In the genomic region with DNA sequence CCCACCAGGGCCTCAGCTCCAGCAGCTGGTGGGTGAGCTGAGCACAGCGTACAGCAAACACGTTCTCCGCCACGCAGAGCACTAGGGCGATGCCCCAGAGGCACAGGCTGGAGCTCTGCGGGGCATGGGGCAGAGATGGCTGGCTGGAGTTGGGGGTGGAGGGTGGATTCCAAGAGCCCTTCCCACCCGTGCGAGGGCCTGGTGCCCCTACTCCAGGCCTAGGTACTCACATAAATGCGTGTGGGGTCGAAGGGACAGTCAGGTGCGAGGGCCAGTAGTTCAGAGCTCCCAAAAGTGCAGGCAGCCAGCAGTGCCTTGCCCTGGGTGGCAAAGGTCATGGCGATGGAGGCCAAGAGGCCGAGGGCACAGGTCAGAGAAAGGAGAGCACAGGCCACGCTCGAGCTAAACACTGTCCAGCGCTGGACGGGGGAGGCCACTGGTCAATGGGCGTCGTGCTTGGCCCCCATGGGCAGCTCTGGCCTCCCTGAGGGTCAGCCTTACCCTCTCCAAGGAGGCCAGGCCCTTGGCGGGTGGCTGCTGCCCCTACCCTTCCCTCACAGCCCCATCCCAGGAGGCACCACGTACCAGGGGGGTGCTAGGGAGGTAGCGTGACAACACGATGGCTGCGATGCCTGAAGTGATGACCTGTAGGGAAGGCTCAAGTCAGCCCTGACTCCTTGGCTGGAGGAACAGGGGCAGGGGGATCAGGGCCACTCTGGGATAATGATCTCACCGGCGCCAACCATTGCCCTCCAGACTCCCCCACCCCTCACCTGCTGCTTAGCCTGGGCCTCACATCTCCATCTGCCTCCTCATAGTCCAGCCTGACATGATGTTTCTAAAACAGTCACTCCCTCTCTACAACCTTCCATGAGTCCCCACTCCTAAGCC, we compare ENCODE assay signal across 20 cellular contexts. TPM values are rescaled to one million over a fixed set of nuclear protein-coding genes. Genes with fewer than 3 reads are reported as not detected.
"Had no signal": no experiment of that assay in that cellular context is flagged by ENCODE, and none has a peak within 500 bp of the region (broad histone marks: within the 10 kb centered on the region; RNA-seq: fewer than 3 reads in every experiment).

No MANE protein-coding gene starts in this region.

- H3K4me3 Mint-ChIP-seq: activated CD8-positive, alpha-beta memory T cell treated with anti-CD3 and anti-CD28 coated beads, Interleukin-2, amount 10 ng/mL, durations not matched to agents 7 days and 5 days; activated T-cell treated with anti-CD3 and anti-CD28 coated beads, Interleukin-2, amount 50 U/mL, for 4 hours; dendritic cell treated with granulocyte-macrophage colony-stimulating factor and Interleukin-4, amounts not matched to agents 40 ng/mL and 50 ng/mL, for 4 days; effector memory CD8-positive, alpha-beta T cell; stimulated activated memory B cell treated with anti-CD40 and anti-IgM and Interleukin-4, amounts not matched to agents 10 μg/mL and 1 μg/mL and 100 μg/mL, for 72 hours had no signal

- H3K36me3 Mint-ChIP-seq: activated CD8-positive, alpha-beta memory T cell treated with anti-CD3 and anti-CD28 coated beads, Interleukin-2, amount 10 ng/mL, durations not matched to agents 7 days and 5 days had no signal

- H3K4me3 ChIP-seq: adrenal gland, body of pancreas, mucosa of descending colon, ovary, SK-N-MC, tibial nerve had no signal

- H3K27ac Mint-ChIP-seq: activated CD8-positive, alpha-beta memory T cell treated with anti-CD3 and anti-CD28 coated beads, Interleukin-2, amount 10 ng/mL, durations not matched to agents 7 days and 5 days; dendritic cell treated with granulocyte-macrophage colony-stimulating factor and Interleukin-4, amounts not matched to agents 40 ng/mL and 50 ng/mL, for 4 days; effector memory CD8-positive, alpha-beta T cell; stimulated activated memory B cell treated with anti-CD40 and anti-IgM and Interleukin-4, amounts not matched to agents 10 μg/mL and 1 μg/mL and 100 μg/mL, for 72 hours had no signal

- H3K9me3 Mint-ChIP-seq: activated T-cell treated with anti-CD3 and anti-CD28 coated beads, Interleukin-2, amount 50 U/mL, for 4 hours; dendritic cell treated with granulocyte-macrophage colony-stimulating factor and Interleukin-4, amounts not matched to agents 40 ng/mL and 50 ng/mL, for 4 days; effector memory CD8-positive, alpha-beta T cell; stimulated activated memory B cell treated with anti-CD40 and anti-IgM and Interleukin-4, amounts not matched to agents 10 μg/mL and 1 μg/mL and 100 μg/mL, for 72 hours had no signal

- H3K9me3 ChIP-seq: adrenal gland, body of pancreas, mucosa of descending colon, ovary, tibial nerve had no signal

- H3K27me3 ChIP-seq: body of pancreas, ovary had no signal

- DNase-seq: activated CD4-positive, alpha-beta T cell treated with anti-CD3 and anti-CD28 coated beads, Interleukin-2, amount 50 U/mL, for 4 hours; activated CD4-positive, CD25-positive, alpha-beta regulatory T cell treated with anti-CD3 and anti-CD28 coated beads, Interleukin-2, amount 50 U/mL, for 72 hours; activated CD8-positive, alpha-beta memory T cell treated with anti-CD3 and anti-CD28 coated beads, Interleukin-2, amount 10 ng/mL, durations not matched to agents 7 days and 5 days; activated T-cell treated with anti-CD3 and anti-CD28 coated beads, Interleukin-2, amount 50 U/mL, for 4 hours; body of pancreas; effector memory CD8-positive, alpha-beta T cell; hypothalamus; left cardiac atrium; mammary epithelial cell had no signal

- H3K36me3 ChIP-seq: adrenal gland, ovary, tibial nerve had no signal

- ATAC-seq: activated CD8-positive, alpha-beta memory T cell treated with anti-CD3 and anti-CD28 coated beads, Interleukin-2, amount 10 ng/mL, durations not matched to agents 7 days and 5 days; activated T-cell treated with anti-CD3 and anti-CD28 coated beads, Interleukin-2, amount 50 U/mL, for 4 hours; body of pancreas; effector memory CD8-positive, alpha-beta T cell; left cardiac atrium; mucosa of descending colon; naive thymus-derived CD8-positive, alpha-beta T cell; stimulated activated memory B cell treated with anti-CD40 and anti-IgM and Interleukin-4, amounts not matched to agents 10 μg/mL and 1 μg/mL and 100 μg/mL, for 72 hours had no signal

- H3K27ac ChIP-seq: adrenal gland, body of pancreas, epithelial cell of prostate, ovary, SK-N-MC, tibial nerve had no signal

RNA-seq across cellular contexts. Expression of a gene that starts 5.6 kb away (rescaled TPM):
- total RNA-seq: activated CD8-positive, alpha-beta memory T cell treated with anti-CD3 and anti-CD28 coated beads, Interleukin-2, amount 10 ng/mL, durations not matched to agents 7 days and 5 days; naive thymus-derived CD8-positive, alpha-beta T cell; T-helper 2 cell treated with Interferon-gamma antibody and Interleukin-4, amounts not matched to agents 100 ng/mL and 5 ng/mL, for 36 hours had no signal
- polyA plus RNA-seq: naive thymus-derived CD8-positive, alpha-beta T cell had no signal

RNA-seq across cellular contexts. Expression of a gene that starts 9.3 kb away (rescaled TPM):
- total RNA-seq: activated T-cell treated with anti-CD3 and anti-CD28 coated beads, Interleukin-2, amount 50 U/mL, for 4 hours; body of pancreas; left cardiac atrium; mammary epithelial cell; naive thymus-derived CD8-positive, alpha-beta T cell; skeletal muscle tissue; tibial nerve had no signal
- polyA plus RNA-seq: mammary epithelial cell; naive thymus-derived CD8-positive, alpha-beta T cell had no signal

RNA-seq across cellular contexts. Expression of a gene that starts 24.9 kb away (rescaled TPM):
- total RNA-seq: activated CD8-positive, alpha-beta memory T cell treated with anti-CD3 and anti-CD28 coated beads, Interleukin-2, amount 10 ng/mL, durations not matched to agents 7 days and 5 days; activated T-cell treated with anti-CD3 and anti-CD28 coated beads, Interleukin-2, amount 50 U/mL, for 4 hours; body of pancreas; mammary epithelial cell; naive thymus-derived CD8-positive, alpha-beta T cell; T-helper 2 cell treated with Interferon-gamma antibody and Interleukin-4, amounts not matched to agents 100 ng/mL and 5 ng/mL, for 36 hours had no signal
- polyA plus RNA-seq: mammary epithelial cell; naive thymus-derived CD8-positive, alpha-beta T cell had no signal
